ENCODE assay signal across 26 cellular contexts in genomic region chr12:82510386-82510785, GRCh38.
"Had no signal": no experiment of that assay in that cellular context is flagged by ENCODE, and none has a peak within 500 bp of the region (broad histone marks: within the 10 kb centered on the region; RNA-seq: fewer than 3 reads in every experiment).

No MANE protein-coding gene starts in this region.

- H3K36me3 ChIP-seq: esophagus squamous epithelium, heart right ventricle, left lung, neural progenitor cell, prostate gland, right atrium auricular region, stomach, thyroid gland, vagina had no signal

- H3K9ac ChIP-seq: neural progenitor cell, parathyroid adenoma had no signal

- H3K4me1 ChIP-seq: esophagus squamous epithelium, heart right ventricle, left lung, neural progenitor cell, parathyroid adenoma, prostate gland, right atrium auricular region, thyroid gland, vagina had no signal

- H3K4me3 ChIP-seq: esophagus squamous epithelium, heart right ventricle, left lung, neural progenitor cell, prostate gland, right atrium auricular region, smooth muscle cell, stomach, thyroid gland, vagina had no signal

- H3K9me3 ChIP-seq: esophagus squamous epithelium, heart right ventricle, left lung, prostate gland, right atrium auricular region, stomach, thyroid gland, vagina had no signal

- DNase-seq: effector memory CD4-positive, alpha-beta T cell; erythroblast; esophagus squamous epithelium; foreskin melanocyte; glutamatergic neuron; heart right ventricle; hippocampal formation; left cardiac atrium; left lung; mammary epithelial cell; mesendoderm; midbrain; naive thymus-derived CD4-positive, alpha-beta T cell; stimulated activated CD4-positive, alpha-beta T cell treated with anti-CD3 and anti-CD28 coated beads, Interleukin-12 subunit alpha, Interleukin-12 subunit beta, amount 100 ng/mL, for 4 hours; stimulated activated CD4-positive, alpha-beta T cell treated with anti-CD3 and anti-CD28 coated beads, Interleukin-1b, Interleukin-23, amount 100 ng/mL, for 48 hours; stimulated activated CD4-positive, alpha-beta T cell treated with anti-CD3 and anti-CD28 coated beads, Interleukin-4, amount 100 ng/mL, for 1 hour; stimulated activated naive CD4-positive, alpha-beta T cell treated with Interleukin-2 at 50 U/mL for 16 hours; stomach; thyroid gland; trophoblast cell had no signal

- H3K27me3 ChIP-seq: esophagus squamous epithelium, heart right ventricle, left lung, neural progenitor cell, right atrium auricular region, stomach, thyroid gland, vagina had no signal
